ENCODE assay signal across 1 cellular context in the genomic region with DNA sequence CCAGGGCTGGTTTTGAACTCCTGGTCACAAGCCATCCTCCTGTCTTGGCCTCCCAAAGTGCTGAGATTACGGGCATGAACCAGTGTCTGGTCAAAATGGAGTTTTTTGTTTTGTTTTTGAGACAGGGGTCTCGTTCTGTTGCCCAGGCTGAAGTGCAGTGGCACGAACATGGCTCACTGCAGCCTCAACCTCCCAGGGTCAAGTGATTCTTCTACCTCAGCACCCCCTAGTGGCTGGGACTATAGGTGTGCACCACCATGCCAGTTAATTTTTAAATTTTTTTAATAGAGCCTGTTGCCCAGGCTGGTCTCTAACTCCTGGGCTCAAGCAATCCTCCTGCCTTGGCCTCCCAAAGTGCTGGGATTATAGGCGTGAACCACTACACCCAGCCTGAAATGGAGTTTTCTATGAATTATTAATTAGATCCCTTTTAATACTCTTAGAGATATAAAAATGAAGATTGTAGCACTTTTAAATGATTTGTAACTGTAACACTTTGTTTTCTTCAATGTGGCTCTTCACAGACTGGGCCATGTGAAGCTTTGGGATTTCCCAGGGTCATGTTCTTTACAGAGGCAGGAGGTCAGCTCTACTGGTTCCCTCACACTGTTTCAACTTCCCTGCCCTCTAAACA.
TF ChIP-seq lines count a peak whose summit lies in the region.

No MANE protein-coding gene starts in this region.

TF ChIP-seq in HCT116, 20 proteins besides CTCF, POLR2A, EP300 and RAD21 (continued from another document):
- TF ChIP-seq, protein P1, sequence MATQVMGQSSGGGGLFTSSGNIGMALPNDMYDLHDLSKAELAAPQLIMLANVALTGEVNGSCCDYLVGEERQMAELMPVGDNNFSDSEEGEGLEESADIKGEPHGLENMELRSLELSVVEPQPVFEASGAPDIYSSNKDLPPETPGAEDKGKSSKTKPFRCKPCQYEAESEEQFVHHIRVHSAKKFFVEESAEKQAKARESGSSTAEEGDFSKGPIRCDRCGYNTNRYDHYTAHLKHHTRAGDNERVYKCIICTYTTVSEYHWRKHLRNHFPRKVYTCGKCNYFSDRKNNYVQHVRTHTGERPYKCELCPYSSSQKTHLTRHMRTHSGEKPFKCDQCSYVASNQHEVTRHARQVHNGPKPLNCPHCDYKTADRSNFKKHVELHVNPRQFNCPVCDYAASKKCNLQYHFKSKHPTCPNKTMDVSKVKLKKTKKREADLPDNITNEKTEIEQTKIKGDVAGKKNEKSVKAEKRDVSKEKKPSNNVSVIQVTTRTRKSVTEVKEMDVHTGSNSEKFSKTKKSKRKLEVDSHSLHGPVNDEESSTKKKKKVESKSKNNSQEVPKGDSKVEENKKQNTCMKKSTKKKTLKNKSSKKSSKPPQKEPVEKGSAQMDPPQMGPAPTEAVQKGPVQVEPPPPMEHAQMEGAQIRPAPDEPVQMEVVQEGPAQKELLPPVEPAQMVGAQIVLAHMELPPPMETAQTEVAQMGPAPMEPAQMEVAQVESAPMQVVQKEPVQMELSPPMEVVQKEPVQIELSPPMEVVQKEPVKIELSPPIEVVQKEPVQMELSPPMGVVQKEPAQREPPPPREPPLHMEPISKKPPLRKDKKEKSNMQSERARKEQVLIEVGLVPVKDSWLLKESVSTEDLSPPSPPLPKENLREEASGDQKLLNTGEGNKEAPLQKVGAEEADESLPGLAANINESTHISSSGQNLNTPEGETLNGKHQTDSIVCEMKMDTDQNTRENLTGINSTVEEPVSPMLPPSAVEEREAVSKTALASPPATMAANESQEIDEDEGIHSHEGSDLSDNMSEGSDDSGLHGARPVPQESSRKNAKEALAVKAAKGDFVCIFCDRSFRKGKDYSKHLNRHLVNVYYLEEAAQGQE (IDR thresholded peaks at IDR 0.05; ENCODE audit: low read depth) = no peak
- no peak for TF ChIP-seq ATF3 (IDR thresholded peaks at IDR 0.05)
- TF ChIP-seq FOSL1 (IDR thresholded peaks at IDR 0.05; ENCODE audit: low read depth) = no peak
- TF ChIP-seq SRF (IDR thresholded peaks at IDR 0.05; ENCODE audit: low read depth) = no peak
- no peak for TF ChIP-seq CBX3 (IDR thresholded peaks at IDR 0.05; ENCODE audit: low read depth)
